ENCODE assay signal across 11 cellular contexts in genomic region chr5:95812100-95812472, GRCh38. TPM values are rescaled to one million over a fixed set of nuclear protein-coding genes. Genes with fewer than 3 reads are reported as not detected.
DNase-seq lines count a peak whose midpoint lies in the region; ATAC-seq, FAIRE-seq and TF ChIP-seq lines count a peak whose summit lies in the region.
"Had no signal": no experiment of that assay in that cellular context is flagged by ENCODE, and none has a peak within 500 bp of the region (broad histone marks: within the 10 kb centered on the region; RNA-seq: fewer than 3 reads in every experiment).

No MANE protein-coding gene starts in this region.

- H3K4me3 ChIP-seq in HFF-Myc (replicated peaks; ENCODE audit: low read depth, low read length): no peak overlapping the region
- H3K4me3 ChIP-seq in foreskin fibroblast (ENCODE audit: low read depth in 1 of 2, low read length in 2 of 2): no peak overlapping the region
- H3K4me3 ChIP-seq in small intestine (ENCODE audit: low read depth in 1 of 2, low read length in 2 of 2): no peak overlapping the region

- peaks cover 21 to 31% of the 10 kb centered on the region in 2 donors for H3K4me1 ChIP-seq in small intestine (ENCODE audit: control insufficient read depth in 2 of 2, insufficient read depth in 1 of 2, low read depth in 1 of 2, low read length in 1 of 2)

- TF ChIP-seq CTCF in HFF-Myc (IDR thresholded peaks at IDR 0.05; ENCODE audit: low read depth, low read length, missing control alignments) (no peak), foreskin fibroblast (IDR thresholded peaks at IDR 0.05; ENCODE audit: low read depth, low read length) (no peak), type B pancreatic cell (conservative IDR thresholded peaks at IDR 0.05) (no peak)

- H3K27me3 Mint-ChIP-seq in activated T-helper 1 cell treated with anti-CD3 and anti-CD28 coated beads, Interleukin-12 subunit alpha, Interleukin-12 subunit beta, Interleukin-2, Interleukin-4 antibody, amounts not matched to agents 30 ng/mL and 10 ng/mL and 1 ng/mL, durations not matched to agents 14 hours and 24 hours and 36 hours (ENCODE audit: insufficient read depth): no peaks in the 10 kb centered on the region
- no peaks in the 10 kb centered on the region for H3K27me3 Mint-ChIP-seq in type B pancreatic cell

- peak overlapping the region; percentile 25 to 40 for H3K27ac ChIP-seq in small intestine (ENCODE audit: low read depth in 1 of 2, low read length in 1 of 2)

- intact Hi-C loops in activated T-helper 1 cell treated with anti-CD3 and anti-CD28 coated beads, Interleukin-12 subunit alpha, Interleukin-12 subunit beta, Interleukin-2, Interleukin-4 antibody, amounts not matched to agents 30 ng/mL and 10 ng/mL and 1 ng/mL, durations not matched to agents 14 hours and 24 hours and 36 hours (cut with micrococcal nuclease): loop anchor here (2.0 kb wide), 1 partner anchor 31 kb away; no protein-coding TSS in a partner anchor

- 67 to 72% (median 68%) methylated on average over 6 of the region's 6 CpGs for WGBS in small intestine, 3 donors

- H3K9me3 Mint-ChIP-seq in activated T-helper 1 cell treated with anti-CD3 and anti-CD28 coated beads, Interleukin-12 subunit alpha, Interleukin-12 subunit beta, Interleukin-2, Interleukin-4 antibody, amounts not matched to agents 30 ng/mL and 10 ng/mL and 1 ng/mL, durations not matched to agents 14 hours and 24 hours and 36 hours: no peaks in the 10 kb centered on the region
- H3K9me3 Mint-ChIP-seq in type B pancreatic cell: no peaks in the 10 kb centered on the region

- H3K4me3 Mint-ChIP-seq in activated T-helper 1 cell treated with anti-CD3 and anti-CD28 coated beads, Interleukin-12 subunit alpha, Interleukin-12 subunit beta, Interleukin-2, Interleukin-4 antibody, amounts not matched to agents 30 ng/mL and 10 ng/mL and 1 ng/mL, durations not matched to agents 14 hours and 24 hours and 36 hours: peak overlapping the region; percentile 32
- H3K4me3 Mint-ChIP-seq in type B pancreatic cell: no peak overlapping the region

- ATAC-seq in HG03135 (IDR thresholded peaks at IDR 0.05; ENCODE audit: unreplicated experiment): no peak
- ATAC-seq in HG02938 (IDR thresholded peaks at IDR 0.05; ENCODE audit: unreplicated experiment): no peak

- H3K36me3 Mint-ChIP-seq in activated T-helper 1 cell treated with anti-CD3 and anti-CD28 coated beads, Interleukin-12 subunit alpha, Interleukin-12 subunit beta, Interleukin-2, Interleukin-4 antibody, amounts not matched to agents 30 ng/mL and 10 ng/mL and 1 ng/mL, durations not matched to agents 14 hours and 24 hours and 36 hours (ENCODE audit: low read depth): peaks cover 38% of the 10 kb centered on the region
- peaks cover 13% of the 10 kb centered on the region for H3K36me3 Mint-ChIP-seq in type B pancreatic cell

- no peaks in the 10 kb centered on the region for H3K9me3 ChIP-seq in small intestine (ENCODE audit: control insufficient read depth, low read depth)

- DNase-seq in HFF-Myc (ENCODE audit: extremely low read depth, low read depth): peak; percentile 81
- no peak for DNase-seq in activated T-helper 1 cell treated with anti-CD3 and anti-CD28 coated beads, Interleukin-12 subunit alpha, Interleukin-12 subunit beta, Interleukin-2, Interleukin-4 antibody, amounts not matched to agents 30 ng/mL and 10 ng/mL and 1 ng/mL, durations not matched to agents 14 hours and 24 hours and 36 hours (ENCODE audit: low spot score)
- peak; percentile 84 to 89 for DNase-seq in foreskin fibroblast
- DNase-seq in small intestine: no peak
- no peak for DNase-seq in type B pancreatic cell (ENCODE audit: extremely low spot score, unreplicated experiment)
- no peak for DNase-seq in DMS53 treated with DMSO at 0.1 percent for 48 hours (lab: John Stamatoyannopoulos, UW; ENCODE audit: unreplicated experiment)
- DNase-seq: GOT3 had no signal

- FAIRE-seq in small intestine (lab: Jason Lieb, UNC): no peak
- FAIRE-seq: colon, TTC549 had no signal

- peak overlapping the region; percentile 40 for H3K27ac Mint-ChIP-seq in activated T-helper 1 cell treated with anti-CD3 and anti-CD28 coated beads, Interleukin-12 subunit alpha, Interleukin-12 subunit beta, Interleukin-2, Interleukin-4 antibody, amounts not matched to agents 30 ng/mL and 10 ng/mL and 1 ng/mL, durations not matched to agents 14 hours and 24 hours and 36 hours
- no peak overlapping the region for H3K27ac Mint-ChIP-seq in type B pancreatic cell

- H3K36me3 ChIP-seq in small intestine (ENCODE audit: control insufficient read depth in 2 of 2, insufficient read depth in 2 of 2, low read length in 2 of 2): peaks cover 2 to 7% of the 10 kb centered on the region in 2 donors

- H3K27me3 ChIP-seq in small intestine (ENCODE audit: control insufficient read depth in 2 of 2, insufficient read depth in 2 of 2, low read length in 2 of 2): no peaks in the 10 kb centered on the region

- H3K4me1 Mint-ChIP-seq in activated T-helper 1 cell treated with anti-CD3 and anti-CD28 coated beads, Interleukin-12 subunit alpha, Interleukin-12 subunit beta, Interleukin-2, Interleukin-4 antibody, amounts not matched to agents 30 ng/mL and 10 ng/mL and 1 ng/mL, durations not matched to agents 14 hours and 24 hours and 36 hours (ENCODE audit: low read depth): peaks cover 84% of the 10 kb centered on the region
- H3K4me1 Mint-ChIP-seq in type B pancreatic cell (ENCODE audit: unreplicated experiment): peaks cover 36% of the 10 kb centered on the region

RNA-seq across cellular contexts. Expression of gene GLRX, which starts 10.4 kb away (rescaled TPM):
- 17.2 and 18.3 TPM in 2 replicates for total RNA-seq in activated T-helper 1 cell treated with anti-CD3 and anti-CD28 coated beads, Interleukin-12 subunit alpha, Interleukin-12 subunit beta, Interleukin-2, Interleukin-4 antibody, amounts not matched to agents 30 ng/mL and 10 ng/mL and 1 ng/mL, durations not matched to agents 14 hours and 24 hours and 36 hours
- polyA plus RNA-seq in small intestine: 100 to 1,000 TPM; 166 to 968 (median 721) TPM
- total RNA-seq in type B pancreatic cell (ENCODE audit: low replicate concordance): 17.8 and 18.7 TPM in 2 replicates

Comparison
In these comparisons a context has a peak if more than half of its experiments do, and no peak if none do; other contexts are left out.
1. DNase-seq: peak in HFF-Myc (single experiment) and foreskin fibroblast (2 of 2); none in activated T-helper 1 cell treated with anti-CD3 and anti-CD28 coated beads, Interleukin-12 subunit alpha, Interleukin-12 subunit beta, Interleukin-2, Interleukin-4 antibody, amounts not matched to agents 30 ng/mL and 10 ng/mL and 1 ng/mL, durations not matched to agents 14 hours and 24 hours and 36 hours (single experiment), small intestine (single experiment), type B pancreatic cell (single experiment) and DMS53 treated with DMSO at 0.1 percent for 48 hours (single experiment).